Comparison of ENCODE assay signal across 19 cellular contexts in genomic region chr4:152896819-152897218, GRCh38. TPM values are rescaled to one million over a fixed set of nuclear protein-coding genes. Genes with fewer than 3 reads are reported as not detected.
DNase-seq lines count a peak whose midpoint lies in the region; ATAC-seq, FAIRE-seq and TF ChIP-seq lines count a peak whose summit lies in the region.
"Had no signal": no experiment of that assay in that cellular context is flagged by ENCODE, and none has a peak within 500 bp of the region (broad histone marks: within the 10 kb centered on the region; RNA-seq: fewer than 3 reads in every experiment).

No MANE protein-coding gene starts in this region.

- H3K36me3 ChIP-seq in neutrophil, result peaks cover 13% of the 10 kb centered on the region
- H3K36me3 ChIP-seq: brain microvascular endothelial cell, thyroid gland had no signal

- no peaks in the 10 kb centered on the region for H3K9me3 ChIP-seq in neutrophil
- H3K9me3 ChIP-seq: left ventricle myocardium inferior, thyroid gland had no signal

- peaks cover 20 to 51% of the 10 kb centered on the region in 2 experiments for H3K4me1 ChIP-seq in neutrophil (ENCODE audit: control insufficient read depth in 1 of 2, insufficient read depth in 1 of 2, low read depth in 1 of 2, low read length in 1 of 2)

- H3K27me3 ChIP-seq in neutrophil, result no peaks in the 10 kb centered on the region
- H3K27me3 ChIP-seq: brain microvascular endothelial cell, thyroid gland had no signal

- FAIRE-seq in GM12892 (lab: Jason Lieb, UNC), result peak; percentile 54

- DNase-seq in GM12892 (ENCODE audit: insufficient read length) (no peak), NCI-H1694 treated with DMSO at 0.1 percent for 48 hours (lab: John Stamatoyannopoulos, UW) (peak; percentile 66), amniotic epithelial cell (ENCODE audit: low read depth) (peak; percentile 84), chondrocyte (ENCODE audit: low spot score) (no peak), WTC11 (ENCODE audit: low spot score) (no peak)
- DNase-seq: brain microvascular endothelial cell, DMS153, H9, left ventricle myocardium inferior, NCI-H446 treated with DMSO at 0.1 percent for 48 hours, Right ventricle myocardium superior, T-helper 17 cell, thyroid gland had no signal

- ATAC-seq in HG03135 (IDR thresholded peaks at IDR 0.05; ENCODE audit: unreplicated experiment) (no peak), WTC11 (no peak)
- ATAC-seq: stimulated activated memory B cell treated with anti-CD40 and anti-IgM and Interleukin-4, amounts not matched to agents 10 μg/mL and 1 μg/mL and 100 μg/mL, for 72 hours; T-helper 17 cell had no signal

- H3K9me3 Mint-ChIP-seq in chondrocyte (ENCODE audit: low read depth) (no peaks in the 10 kb centered on the region), WTC11 (no peaks in the 10 kb centered on the region)
- H3K9me3 Mint-ChIP-seq: H9; stimulated activated memory B cell treated with anti-CD40 and anti-IgM and Interleukin-4, amounts not matched to agents 10 μg/mL and 1 μg/mL and 100 μg/mL, for 72 hours had no signal

- TF ChIP-seq CTCF in neutrophil (IDR thresholded peaks at IDR 0.05) (no peak), chondrocyte (IDR thresholded peaks at IDR 0.05) (no peak), WTC11 (IDR thresholded peaks at IDR 0.05) (no peak)

- H3K4me3 Mint-ChIP-seq in chondrocyte (ENCODE audit: unreplicated experiment) (no peak overlapping the region), WTC11 (no peak overlapping the region)
- H3K4me3 Mint-ChIP-seq: activated naive CD8-positive, alpha-beta T cell; CD14-positive monocyte; H9; IgD-negative memory B cell; stimulated activated memory B cell treated with anti-CD40 and anti-IgM and Interleukin-4, amounts not matched to agents 10 μg/mL and 1 μg/mL and 100 μg/mL, for 72 hours; T-helper 17 cell had no signal

- H3K27me3 Mint-ChIP-seq in chondrocyte (ENCODE audit: low read depth) (no peaks in the 10 kb centered on the region), WTC11 (ENCODE audit: low read depth) (no peaks in the 10 kb centered on the region)
- H3K27me3 Mint-ChIP-seq: activated naive CD8-positive, alpha-beta T cell; IgD-negative memory B cell; stimulated activated memory B cell treated with anti-CD40 and anti-IgM and Interleukin-4, amounts not matched to agents 10 μg/mL and 1 μg/mL and 100 μg/mL, for 72 hours; T-helper 17 cell had no signal

- POLR2A ChIA-PET in WTC11 (lab: Charles Lee), result interaction anchor here (1.0 kb wide), 1 partner anchor 39 kb away, joined by 5 read pairs; the partner anchor contains the start of gene FHDC1

- TF ChIP-seq POLR2A in GM12892 (IDR thresholded peaks at IDR 0.05; ENCODE audit: low read depth, low read length), result no peak

- CTCF ChIA-PET in WTC11 (lab: Charles Lee), result interaction anchor here (0.8 kb wide), 1 partner anchor 39 kb away, joined by 3 read pairs; no protein-coding TSS in a partner anchor

- H3K36me3 Mint-ChIP-seq in chondrocyte (ENCODE audit: low read depth) (peaks cover 6% of the 10 kb centered on the region), WTC11 (peaks cover 5% of the 10 kb centered on the region)

- H3K4me1 Mint-ChIP-seq in chondrocyte (ENCODE audit: low read depth) (peaks cover 26% of the 10 kb centered on the region), WTC11 (peaks cover 12% of the 10 kb centered on the region)
- H3K4me1 Mint-ChIP-seq: IgD-negative memory B cell; stimulated activated memory B cell treated with anti-CD40 and anti-IgM and Interleukin-4, amounts not matched to agents 10 μg/mL and 1 μg/mL and 100 μg/mL, for 72 hours had no signal

- H3K4me3 ChIP-seq in neutrophil (ENCODE audit: low read depth in 1 of 2, low read length in 1 of 2), result no peak overlapping the region
- H3K4me3 ChIP-seq: left ventricle myocardium inferior, thyroid gland had no signal

- H3K27ac Mint-ChIP-seq in chondrocyte (ENCODE audit: unreplicated experiment) (no peak overlapping the region), WTC11 (no peak overlapping the region)
- H3K27ac Mint-ChIP-seq: activated naive CD8-positive, alpha-beta T cell; CD14-positive monocyte; H9; IgD-negative memory B cell; stimulated activated memory B cell treated with anti-CD40 and anti-IgM and Interleukin-4, amounts not matched to agents 10 μg/mL and 1 μg/mL and 100 μg/mL, for 72 hours; T-helper 17 cell had no signal

- peak overlapping the region; percentile 9 for H3K27ac ChIP-seq in neutrophil
- H3K27ac ChIP-seq: brain microvascular endothelial cell, left ventricle myocardium inferior, thyroid gland had no signal

TF ChIP-seq in WTC11, 78 proteins besides CTCF, POLR2A, EP300 and RAD21:
- no peak for TF ChIP-seq HMGXB4 (CRISPR knock-in tag; IDR thresholded peaks at IDR 0.05)
- no peak for TF ChIP-seq NFATC4 (CRISPR knock-in tag; IDR thresholded peaks at IDR 0.05)
- TF ChIP-seq, protein P1, sequence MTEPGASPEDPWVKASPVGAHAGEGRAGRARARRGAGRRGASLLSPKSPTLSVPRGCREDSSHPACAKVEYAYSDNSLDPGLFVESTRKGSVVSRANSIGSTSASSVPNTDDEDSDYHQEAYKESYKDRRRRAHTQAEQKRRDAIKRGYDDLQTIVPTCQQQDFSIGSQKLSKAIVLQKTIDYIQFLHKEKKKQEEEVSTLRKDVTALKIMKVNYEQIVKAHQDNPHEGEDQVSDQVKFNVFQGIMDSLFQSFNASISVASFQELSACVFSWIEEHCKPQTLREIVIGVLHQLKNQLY (CRISPR knock-in tag; IDR thresholded peaks at IDR 0.05), result no peak
- TF ChIP-seq TEAD1 (CRISPR knock-in tag; IDR thresholded peaks at IDR 0.05), result no peak
- TF ChIP-seq E2F4 (CRISPR knock-in tag; IDR thresholded peaks at IDR 0.05; ENCODE audit: borderline replicate concordance, low read depth), result no peak
- TF ChIP-seq JUN (CRISPR knock-in tag; IDR thresholded peaks at IDR 0.05), result no peak
- TF ChIP-seq FOXK1 (CRISPR knock-in tag; IDR thresholded peaks at IDR 0.05), result no peak
- TF ChIP-seq EMX1 (CRISPR knock-in tag; IDR thresholded peaks at IDR 0.05), result no peak
- TF ChIP-seq, protein P2, sequence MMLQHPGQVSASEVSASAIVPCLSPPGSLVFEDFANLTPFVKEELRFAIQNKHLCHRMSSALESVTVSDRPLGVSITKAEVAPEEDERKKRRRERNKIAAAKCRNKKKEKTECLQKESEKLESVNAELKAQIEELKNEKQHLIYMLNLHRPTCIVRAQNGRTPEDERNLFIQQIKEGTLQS (CRISPR knock-in tag; conservative IDR thresholded peaks at IDR 0.05), result no peak
- TF ChIP-seq CREB1 (CRISPR knock-in tag; IDR thresholded peaks at IDR 0.05), result no peak

RNA-seq across cellular contexts. Expression of gene FHDC1, which starts 39.3 kb away (rescaled TPM):
- polyA plus RNA-seq in GM12892 (2012; ENCODE audit: missing spikeins), result 0.06 TPM
- total RNA-seq in chondrocyte (4.2 to 8.9 TPM (median 4.4 TPM) in 3 replicates), WTC11 (2021) (15.5 to 18.1 TPM (median 17.1 TPM) in 3 replicates)
- polyA plus RNA-seq: CD14-positive monocyte had no signal

Comparison
In these comparisons a context has a peak if more than half of its experiments do, and no peak if none do; other contexts are left out.
1. DNase-seq: peak in NCI-H1694 treated with DMSO at 0.1 percent for 48 hours (single experiment) and amniotic epithelial cell (single experiment); none in GM12892 (single experiment), chondrocyte (single experiment) and WTC11 (single experiment).